Comparison of ENCODE assay signal across 17 cellular contexts in genomic region chr11:3086114-3086513, GRCh38.
"Had no signal": no experiment of that assay in that cellular context is flagged by ENCODE, and none has a peak within 500 bp of the region (broad histone marks: within the 10 kb centered on the region; RNA-seq: fewer than 3 reads in every experiment).

No MANE protein-coding gene starts in this region.

- H3K27ac ChIP-seq: ascending aorta, lower lobe of right lung, psoas muscle, right lobe of liver, thoracic aorta, upper lobe of left lung had no signal

- DNase-seq: activated CD4-positive, alpha-beta T cell treated with anti-CD3 and anti-CD28 coated beads, Interleukin-2, amount 50 U/mL, for 4 hours; activated naive CD4-positive, alpha-beta T cell treated with anti-CD3 and anti-CD28 coated beads, Interleukin-2, amount 50 U/mL, for 16 hours; activated T-cell treated with anti-CD3 and anti-CD28 coated beads, Interleukin-2, amount 50 U/mL, for 72 hours; cerebellar nuclear complex; dermis blood vessel endothelial cell; effector memory CD4-positive, alpha-beta T cell; foreskin fibroblast; lower lobe of right lung; right lobe of liver; small intestine; stimulated activated CD4-positive, alpha-beta T cell treated with anti-CD3 and anti-CD28 coated beads, Interleukin-15, amount 100 ng/mL, for 24 hours; stimulated activated CD4-positive, alpha-beta T cell treated with anti-CD3 and anti-CD28 coated beads, Interleukin-2, amount 100 ng/mL, for 48 hours; T-helper 2 cell had no signal

- H3K4me3 ChIP-seq: ascending aorta, lower lobe of right lung, psoas muscle, right lobe of liver, thoracic aorta, upper lobe of left lung had no signal

- H3K4me1 ChIP-seq: ascending aorta, lower lobe of right lung, right lobe of liver, upper lobe of left lung had no signal

- H3K36me3 ChIP-seq: right lobe of liver had no signal

- H3K27me3 ChIP-seq: ascending aorta, right lobe of liver, upper lobe of left lung had no signal

- ATAC-seq: activated T-cell treated with anti-CD3 and anti-CD28 coated beads, Interleukin-2, amount 50 U/mL, for 72 hours; lower lobe of right lung; psoas muscle had no signal

- H3K27ac Mint-ChIP-seq: activated T-cell treated with anti-CD3 and anti-CD28 coated beads, Interleukin-2, amount 50 U/mL, for 72 hours had no signal

- H3K9me3 ChIP-seq: ascending aorta, lower lobe of right lung, psoas muscle, right lobe of liver, thoracic aorta, upper lobe of left lung had no signal

- H3K4me3 Mint-ChIP-seq: activated T-cell treated with anti-CD3 and anti-CD28 coated beads, Interleukin-2, amount 50 U/mL, for 72 hours had no signal
